10 cellular contexts compared by ENCODE assay signal in the genomic region with DNA sequence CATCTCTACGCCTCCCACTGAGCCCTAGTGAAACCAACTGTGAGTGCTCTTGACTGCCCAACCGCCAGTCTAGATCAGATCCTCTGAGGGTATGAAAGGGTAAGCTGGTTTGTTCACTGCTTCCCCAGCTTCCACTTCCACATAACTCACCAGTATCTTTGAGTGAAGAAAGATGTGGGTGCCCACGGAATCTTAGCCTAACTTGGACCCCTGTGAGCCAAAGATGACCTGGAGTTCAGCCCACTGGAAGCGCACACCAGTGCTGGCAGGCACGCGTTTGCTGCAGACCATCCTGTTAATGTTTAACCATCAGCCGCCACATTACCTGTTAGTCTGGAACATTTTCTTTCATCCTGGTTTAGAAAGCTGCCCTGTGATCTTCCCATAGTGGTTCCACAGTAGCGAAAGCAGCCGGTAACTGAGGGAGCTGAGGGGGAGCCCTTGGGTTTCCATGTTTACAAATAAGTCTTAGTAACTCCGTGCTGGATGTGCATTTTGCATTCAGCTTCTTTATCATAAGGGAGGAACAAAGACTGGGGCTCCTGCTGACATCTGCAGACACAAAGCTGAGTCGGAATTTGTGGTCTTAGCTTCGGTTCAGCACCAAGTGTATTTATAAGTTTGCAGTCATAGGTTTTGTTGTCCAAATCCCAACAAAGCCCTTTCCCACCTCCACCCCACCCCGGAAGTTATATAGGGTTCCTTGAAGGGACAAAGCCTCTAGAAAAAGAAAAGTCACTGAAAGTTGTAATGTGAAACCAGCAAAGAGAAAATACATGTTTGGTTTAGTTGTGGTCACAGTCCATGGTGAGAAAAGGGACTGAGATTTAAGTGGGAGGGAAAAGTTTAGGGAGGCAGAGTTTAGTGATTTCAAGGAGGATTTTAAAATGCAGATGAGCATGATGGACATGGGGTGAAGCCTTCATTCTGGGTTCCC.
DNase-seq lines count a peak whose midpoint lies in the region; ATAC-seq and TF ChIP-seq lines count a peak whose summit lies in the region.
"Had no signal": no experiment of that assay in that cellular context is flagged by ENCODE, and none has a peak within 500 bp of the region (broad histone marks: within the 10 kb centered on the region; RNA-seq: fewer than 3 reads in every experiment).

No MANE protein-coding gene starts in this region.

- no peaks in the 10 kb centered on the region for H3K9me3 ChIP-seq in OCI-LY3 (ENCODE audit: insufficient read depth, low read length)
- H3K9me3 ChIP-seq in prostate gland = no peaks in the 10 kb centered on the region

- no peaks in the 10 kb centered on the region for H3K79me2 ChIP-seq in OCI-LY3 (ENCODE audit: low read length)

- no peak for ATAC-seq in GM21423 (IDR thresholded peaks at IDR 0.05; ENCODE audit: unreplicated experiment)

- H3K4me1 ChIP-seq in OCI-LY3 (ENCODE audit: low read length) (peaks cover 34% of the 10 kb centered on the region), prostate gland (replicated peaks) (peaks cover 6% of the 10 kb centered on the region)

- no peak overlapping the region for H2AFZ ChIP-seq in OCI-LY3 (ENCODE audit: low read depth, low read length)

- intact Hi-C loops in prostate gland (cut with DNase I) = loop anchor here (2.0 kb wide), 1 partner anchor 565 kb away; no protein-coding TSS in a partner anchor

- peak overlapping the region; percentile 49 for H3K4me2 ChIP-seq in OCI-LY3 (ENCODE audit: low read length)

- WGBS in prostate gland = 40% methylated on average over 13 of the region's 13 CpGs

- POLR2A ChIA-PET in HEK293T (lab: Yijun Ruan, JAX) = interaction anchor here (1.2 kb wide), 1 partner anchor 555 kb away, joined by 3 read pairs; no protein-coding TSS in a partner anchor

- H3K36me3 ChIP-seq in OCI-LY3 (replicated peaks; ENCODE audit: low read depth, low read length) (peaks cover 3% of the 10 kb centered on the region), prostate gland (peaks cover under 1 to 11% of the 10 kb centered on the region in 2 donors)

- peaks cover 17% of the 10 kb centered on the region; the same call in 1 of the 2 replicates for H4K20me1 ChIP-seq in OCI-LY3 (ENCODE audit: insufficient read depth, low read length)

- peak overlapping the region; percentile 16; the same call in 1 of the 2 replicates for H3K4me3 ChIP-seq in OCI-LY3 (ENCODE audit: low read length)
- H3K4me3 ChIP-seq in prostate gland = no peak overlapping the region

- H3K9ac ChIP-seq in OCI-LY3 (ENCODE audit: low read length) = no peak overlapping the region

- no peak for TF ChIP-seq POLR2A in prostate gland (IDR thresholded peaks at IDR 0.05)

- H3K27ac ChIP-seq in OCI-LY3 (ENCODE audit: low read length) = no peak overlapping the region
- peak overlapping the region; percentile 65 to 85 for H3K27ac ChIP-seq in prostate gland

- H3K27me3 ChIP-seq in OCI-LY3 (ENCODE audit: low read depth, low read length) (no peaks in the 10 kb centered on the region), prostate gland (replicated peaks; ENCODE audit: insufficient read depth) (no peaks in the 10 kb centered on the region)

- CTCF ChIA-PET in HEK293T (lab: Yijun Ruan, JAX) = interaction anchor here (1.4 kb wide), 1 partner anchor 19 kb away, joined by 5 read pairs; no protein-coding TSS in a partner anchor

- peak; percentile 53 for DNase-seq in EH (ENCODE audit: low read depth)
- DNase-seq in fibroblast of peridontal ligament (ENCODE audit: extremely low read depth) = peak; percentile 45
- DNase-seq in prostate gland (ENCODE audit: low spot score) = no peak
- no peak for DNase-seq in HEK293T (ENCODE audit: extremely low spot score)
- DNase-seq in NCI-H1436 (lab: John Stamatoyannopoulos, UW) = no peak
- DNase-seq in DMS79 treated with DMSO at 0.1 percent for 48 hours (lab: John Stamatoyannopoulos, UW) = no peak
- DNase-seq: effector CD8-positive, alpha-beta T cell; NCI-H1092 treated with DMSO at 0.1 percent for 48 hours had no signal

- TF ChIP-seq CTCF in OCI-LY3 (IDR thresholded peaks at IDR 0.05; ENCODE audit: low read depth, low read length) (no peak), prostate gland (IDR thresholded peaks at IDR 0.05) (no peak)

TF ChIP-seq in HEK293T, 16 proteins besides CTCF, POLR2A, EP300 and RAD21:
- TF ChIP-seq LEF1 (IDR thresholded peaks at IDR 0.05; ENCODE audit: borderline replicate concordance) (no peak), FOXA1 (IDR thresholded peaks at IDR 0.05) (no peak), CTBP1 (IDR thresholded peaks at IDR 0.05; ENCODE audit: borderline replicate concordance) (no peak), NFRKB (IDR thresholded peaks at IDR 0.05) (no peak), BHLHE40 (IDR thresholded peaks at IDR 0.05; ENCODE audit: borderline replicate concordance) (no peak), TARDBP (IDR thresholded peaks at IDR 0.05) (no peak), SP1 (IDR thresholded peaks at IDR 0.05) (no peak), FOXK2 (IDR thresholded peaks at IDR 0.05) (no peak), ARNT (IDR thresholded peaks at IDR 0.05) (no peak)

Comparison
In these comparisons a context has a peak if more than half of its experiments do, and no peak if none do; other contexts are left out.
1. DNase-seq: peak in EH (single experiment) and fibroblast of peridontal ligament (single experiment); none in prostate gland (single experiment), HEK293T (single experiment), NCI-H1436 (single experiment) and DMS79 treated with DMSO at 0.1 percent for 48 hours (single experiment).